9 cellular contexts compared by ENCODE assay signal in the genomic region with DNA sequence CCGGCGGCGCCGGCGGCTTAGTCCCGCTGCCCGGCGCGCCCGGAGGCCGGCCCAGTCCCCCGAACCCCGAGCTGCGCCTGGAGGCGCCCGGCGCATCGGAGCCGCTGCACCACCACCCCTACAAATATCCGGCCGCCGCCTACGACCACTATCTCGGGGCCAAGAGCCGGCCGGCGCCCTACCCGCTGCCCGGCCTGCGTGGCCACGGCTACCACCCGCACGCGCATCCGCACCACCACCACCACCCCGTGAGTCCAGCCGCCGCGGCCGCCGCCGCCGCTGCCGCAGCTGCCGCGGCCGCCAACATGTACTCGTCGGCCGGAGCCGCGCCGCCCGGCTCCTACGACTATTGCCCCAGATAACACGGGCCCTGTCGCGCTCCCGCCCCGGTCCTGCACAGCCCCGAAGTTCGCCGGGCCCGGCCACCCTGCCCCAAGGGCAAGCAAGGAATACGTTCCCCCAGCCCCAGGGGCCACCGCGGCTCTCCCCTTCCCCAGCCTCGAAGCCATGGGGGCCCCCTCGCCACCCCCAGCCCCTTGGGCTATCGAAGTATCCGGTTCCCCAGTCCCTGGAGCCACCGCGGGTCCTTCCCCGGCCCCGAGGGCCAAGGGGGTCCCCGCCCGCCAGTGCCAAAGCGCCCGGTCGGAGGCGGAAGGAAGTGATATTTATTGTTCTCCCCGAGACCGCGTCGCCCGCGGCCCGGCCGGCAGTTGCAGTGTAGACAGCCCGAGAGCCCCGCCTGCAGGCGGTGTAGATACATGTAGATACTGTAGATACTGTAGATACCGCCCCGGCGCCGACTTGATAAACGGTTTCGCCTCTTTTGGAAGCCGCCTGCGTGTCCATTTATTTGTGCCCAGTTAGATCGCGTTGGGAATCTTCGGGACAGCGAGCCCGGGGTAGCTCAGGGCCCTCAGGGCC. TPM values are rescaled to one million over a fixed set of nuclear protein-coding genes. Genes with fewer than 3 reads are reported as not detected.
DNase-seq lines count a peak whose midpoint lies in the region; ATAC-seq, FAIRE-seq and TF ChIP-seq lines count a peak whose summit lies in the region.
"Had no signal": no experiment of that assay in that cellular context is flagged by ENCODE, and none has a peak within 500 bp of the region (broad histone marks: within the 10 kb centered on the region; RNA-seq: fewer than 3 reads in every experiment).

No MANE protein-coding gene starts in this region.

- no peak for ATAC-seq in GM18870 (IDR thresholded peaks at IDR 0.05; ENCODE audit: unreplicated experiment)
- ATAC-seq in GM21528 (IDR thresholded peaks at IDR 0.05; ENCODE audit: low FRiP score, unreplicated experiment) = no peak

- no peaks in the 10 kb centered on the region for H3K9me3 ChIP-seq in HUES6 (ENCODE audit: control insufficient read depth, insufficient read depth, low read depth, low read length)
- H3K9me3 ChIP-seq in esophagus muscularis mucosa = no peaks in the 10 kb centered on the region

- H3K4me3 ChIP-seq in HUES6 (ENCODE audit: low read depth, low read length) (peak overlapping the region; percentile 48), esophagus muscularis mucosa (peak overlapping the region; percentile 40 to 49 (median 46)), skin epidermis (peak overlapping the region; percentile 24 to 48 (median 40))

- no peak for TF ChIP-seq CTCF in esophagus muscularis mucosa (IDR thresholded peaks at IDR 0.05)

- no peak overlapping the region for H3K27ac ChIP-seq in HUES6 (ENCODE audit: low read depth, low read length)
- H3K27ac ChIP-seq in esophagus muscularis mucosa (replicated peaks in 1 of 4) = no peak overlapping the region
- H3K27ac ChIP-seq in skin epidermis = peak overlapping the region; percentile 15 to 87 (median 47)

- no peak for TF ChIP-seq EP300 in esophagus muscularis mucosa (IDR thresholded peaks at IDR 0.05)

- H3K9ac ChIP-seq in HUES6 (ENCODE audit: low read length) = no peak overlapping the region

- no peak for TF ChIP-seq POLR2A in esophagus muscularis mucosa (IDR thresholded peaks at IDR 0.05; ENCODE audit: low read depth)
- no peak for TF ChIP-seq POLR2A in H54 (IDR thresholded peaks at IDR 0.05; ENCODE audit: low read depth, low read length)

- H3K4me1 ChIP-seq in HUES6 (ENCODE audit: control insufficient read depth, insufficient read depth, low read length) (peaks cover 31% of the 10 kb centered on the region), esophagus muscularis mucosa (peaks cover 17 to 33% (median 31%) of the 10 kb centered on the region in 4 donors)

- intact Hi-C loops in esophagus muscularis mucosa (cut with DNase I) = loop anchor here (10.0 kb wide), 1 partner anchor 78 kb away; no protein-coding TSS in a partner anchor

- FAIRE-seq in H54 (lab: Jason Lieb, UNC) = no peak

- peak; percentile 55 to 66 for DNase-seq in activated CD4-positive, alpha-beta T cell treated with anti-CD3 and anti-CD28 coated beads, Interleukin-2, amount 50 U/mL, for 48 hours
- DNase-seq in esophagus muscularis mucosa (ENCODE audit: extremely low spot score) = no peak
- DNase-seq in iPS-NIHi7 (ENCODE audit: extremely low spot score) = no peak
- DNase-seq in H54 (ENCODE audit: insufficient read length, low spot score) = no peak

- no peaks in the 10 kb centered on the region for H3K36me3 ChIP-seq in HUES6 (ENCODE audit: control insufficient read depth, insufficient read depth, low read length)
- no peaks in the 10 kb centered on the region for H3K36me3 ChIP-seq in esophagus muscularis mucosa

- H3K27me3 ChIP-seq in HUES6 (ENCODE audit: control insufficient read depth, insufficient read depth, low read length) = peaks cover 100% of the 10 kb centered on the region
- H3K27me3 ChIP-seq in esophagus muscularis mucosa = peaks cover 0 to 100% (median 51%) of the 10 kb centered on the region in 4 donors

- WGBS in esophagus muscularis mucosa = 5% methylated on average over 36 of the region's 105 CpGs

RNA-seq across cellular contexts. Expression of a gene that starts 6.2 kb away (rescaled TPM):
- total RNA-seq in esophagus muscularis mucosa = 1 to 10 TPM; 1.4 to 2.5 (median 1.8) TPM

RNA-seq across cellular contexts. Expression of a gene that starts 43.4 kb away (rescaled TPM):
- 10 to 100 TPM in 1 of 4 donors, 1 to 10 TPM in 3; 1.7 to 16.7 (median 5.7) TPM for total RNA-seq in esophagus muscularis mucosa
- total RNA-seq: T-helper 2 cell treated with Interferon-gamma antibody and Interleukin-4, amounts not matched to agents 100 ng/mL and 5 ng/mL, for 36 hours had no signal

RNA-seq across cellular contexts. Expression of a gene that starts 52.5 kb away (rescaled TPM):
- 10 to 100 TPM in 3 of 4 donors, 1 to 10 TPM in 1; 4.2 to 55.4 (median 20.6) TPM for total RNA-seq in esophagus muscularis mucosa
- total RNA-seq: T-helper 2 cell treated with Interferon-gamma antibody and Interleukin-4, amounts not matched to agents 100 ng/mL and 5 ng/mL, for 36 hours had no signal

Comparison
In these comparisons a context has a peak if more than half of its experiments do, and no peak if none do; other contexts are left out.
1. H3K27ac ChIP-seq: peak in skin epidermis (21 of 21); none in HUES6 (single experiment) and esophagus muscularis mucosa (0 of 4).
2. DNase-seq: peak in activated CD4-positive, alpha-beta T cell treated with anti-CD3 and anti-CD28 coated beads, Interleukin-2, amount 50 U/mL, for 48 hours (2 of 2); none in esophagus muscularis mucosa (single experiment), iPS-NIHi7 (single experiment) and H54 (single experiment).
3. Peak in every context shown above with its lines, with median percentiles within 50 percentile points of each other: H3K4me3 ChIP-seq.